Comparison of ENCODE assay signal across 22 cellular contexts in genomic region chr18:65942854-65943253, GRCh38.
"Had no signal": no experiment of that assay in that cellular context is flagged by ENCODE, and none has a peak within 500 bp of the region (broad histone marks: within the 10 kb centered on the region; RNA-seq: fewer than 3 reads in every experiment).

No MANE protein-coding gene starts in this region.

- H3K4me3 ChIP-seq: heart left ventricle, left ventricle myocardium inferior, lower lobe of right lung, neural progenitor cell, pancreas, thoracic aorta, transverse colon had no signal

- H3K9ac ChIP-seq: neural progenitor cell had no signal

- H3K4me2 ChIP-seq: neural progenitor cell had no signal

- H3K27me3 ChIP-seq: heart left ventricle, neural progenitor cell, pancreas, transverse colon had no signal

- H3K36me3 ChIP-seq: heart left ventricle, left ventricle myocardium inferior, lower lobe of right lung, neural progenitor cell, pancreas, thoracic aorta, transverse colon had no signal

- FAIRE-seq: colon, frontal cortex, kidney, pancreas, small intestine had no signal

- H3K27ac ChIP-seq: heart left ventricle, left ventricle myocardium inferior, lower lobe of right lung, neural progenitor cell, pancreas, thoracic aorta, transverse colon had no signal

- DNase-seq: cerebellar nuclear complex; dermis blood vessel endothelial cell; heart left ventricle; hippocampal formation; kidney; left cardiac atrium; left ventricle myocardium inferior; lower lobe of right lung; nucleus accumbens; pancreas; right cardiac atrium; small intestine; stimulated activated CD4-positive, alpha-beta T cell treated with anti-CD3 and anti-CD28 coated beads, Interleukin-12 subunit alpha, Interleukin-12 subunit beta, amount 100 ng/mL, for 4 hours; stimulated activated CD4-positive, alpha-beta T cell treated with anti-CD3 and anti-CD28 coated beads, Interleukin-2, amount 100 ng/mL, for 48 hours; stimulated activated CD8-positive, alpha-beta memory T cell treated with anti-CD3 and anti-CD28 coated beads, Interleukin-4, amount 100 ng/mL, for 48 hours; stimulated activated naive CD8-positive, alpha-beta T cell treated with anti-CD3 and anti-CD28 coated beads, Interleukin-15, amount 100 ng/mL, for 72 hours; substantia nigra; transverse colon had no signal

- H3K4me1 ChIP-seq: heart left ventricle, left ventricle myocardium inferior, lower lobe of right lung, neural progenitor cell, transverse colon had no signal

- H3K9me3 ChIP-seq: heart left ventricle, left ventricle myocardium inferior, lower lobe of right lung, pancreas, thoracic aorta, transverse colon had no signal
